Comparison of ENCODE assay signal across 9 cellular contexts in the genomic region with DNA sequence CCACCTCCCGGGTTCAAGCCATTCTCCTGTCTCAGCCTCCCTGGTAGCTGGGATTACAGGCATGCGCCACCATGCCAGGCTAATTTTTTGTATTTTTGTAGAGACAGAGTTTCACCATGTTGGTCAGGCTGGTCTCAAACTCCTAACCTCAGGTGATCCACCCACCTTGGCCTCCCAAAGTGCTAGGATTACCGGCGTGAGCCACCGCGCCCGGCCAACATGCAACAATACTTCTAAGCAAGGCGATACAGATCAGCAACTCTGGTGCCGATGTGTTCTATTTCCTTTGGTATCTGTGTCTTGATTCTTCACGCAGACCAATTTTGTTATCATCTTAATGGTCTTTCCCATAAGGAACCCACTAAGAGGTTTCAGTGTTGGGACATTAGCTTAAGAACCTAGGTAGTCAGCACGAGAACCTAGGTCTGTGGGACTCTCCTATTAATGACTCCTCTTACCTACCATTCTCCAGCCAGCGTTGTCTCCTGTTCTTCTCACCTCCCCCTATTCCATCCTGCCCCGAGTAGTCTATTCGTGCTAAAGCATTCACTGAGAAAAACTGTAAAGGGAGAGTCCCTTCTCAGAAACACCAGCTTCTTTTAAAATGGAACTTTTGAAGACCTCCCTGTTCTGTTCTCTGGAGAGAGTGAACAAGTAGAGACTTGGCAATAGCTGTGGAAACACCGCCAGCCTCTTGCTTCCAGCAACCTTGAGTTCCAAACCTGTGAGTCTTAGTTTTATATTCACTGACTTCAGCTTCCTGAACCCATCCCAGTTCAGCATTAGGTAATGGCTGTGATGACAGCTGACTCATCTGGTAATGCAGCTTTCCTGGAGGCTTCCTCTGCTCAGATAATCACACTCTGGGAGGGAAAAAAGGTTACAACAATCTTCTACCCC.
DNase-seq lines count a peak whose midpoint lies in the region; ATAC-seq and TF ChIP-seq lines count a peak whose summit lies in the region.
"Had no signal": no experiment of that assay in that cellular context is flagged by ENCODE, and none has a peak within 500 bp of the region (broad histone marks: within the 10 kb centered on the region; RNA-seq: fewer than 3 reads in every experiment).

No MANE protein-coding gene starts in this region.

- peak overlapping the region; percentile 48; the same call in 1 of the 2 replicates for H3K56ac ChIP-seq in IMR-90 (ENCODE audit: extremely low read depth, insufficient read depth, low read length)

- H3K27ac ChIP-seq in IMR-90 (ENCODE audit: insufficient read depth, low read length), result peak overlapping the region; percentile 47
- H3K27ac ChIP-seq: neutrophil had no signal

- POLR2A ChIA-PET in IMR-90 (lab: Charles Lee; ENCODE audit: unreplicated experiment), result no interaction called here

- peak overlapping the region; percentile 49; the same call in 1 of the 2 replicates for H4K91ac ChIP-seq in IMR-90 (ENCODE audit: insufficient read depth, low read depth, low read length)

- H2AK9ac ChIP-seq in IMR-90 (replicated peaks; ENCODE audit: low read depth, low read length, poor library complexity), result peak overlapping the region; percentile 75

- no peaks in the 10 kb centered on the region for H3K27me3 Mint-ChIP-seq in stimulated activated naive CD8-positive, alpha-beta T cell treated with anti-CD3 and anti-CD28 coated beads, Interleukin-15, amount 100 ng/mL, for 72 hours

- ATAC-seq in IMR-90 (ENCODE audit: low read depth), result peak; percentile 93
- no peak for ATAC-seq in stimulated activated naive CD8-positive, alpha-beta T cell treated with anti-CD3 and anti-CD28 coated beads, Interleukin-15, amount 100 ng/mL, for 72 hours

- peak overlapping the region; percentile 64 for H3K4ac ChIP-seq in IMR-90 (ENCODE audit: low read depth, low read length)

- intact Hi-C loops in IMR-90 (cut with micrococcal nuclease), result loop anchor here (10.0 kb wide), 1 partner anchor 56 kb away; no protein-coding TSS in a partner anchor

- H2BK5ac ChIP-seq in IMR-90 (ENCODE audit: low read depth, low read length, poor library complexity, severe bottlenecking), result peak overlapping the region; percentile 72

- no peaks in the 10 kb centered on the region for H3K9me3 ChIP-seq in IMR-90 (ENCODE audit: control insufficient read depth, insufficient read depth, low read length)
- H3K9me3 ChIP-seq: neutrophil had no signal

- peak overlapping the region; percentile 78 for H2BK120ac ChIP-seq in IMR-90 (ENCODE audit: low read depth, low read length)

- no TSS peak for BruUV-seq in IMR-90 (replicated peaks; lab: Mats Ljungman, UMichigan)

- peak overlapping the region; percentile 4 to 44; a peak in 2 of 4 replicates for H4K8ac ChIP-seq in IMR-90 (ENCODE audit: low read depth in 2 of 2, low read length in 2 of 2)

- peak overlapping the region; percentile 30; the same call in 1 of the 2 replicates for H3K18ac ChIP-seq in IMR-90 (ENCODE audit: low read depth, low read length)

- H3K27me3 ChIP-seq in IMR-90 (ENCODE audit: control insufficient read depth, insufficient read depth, low read length), result no peaks in the 10 kb centered on the region
- H3K27me3 ChIP-seq: neutrophil had no signal

- peaks cover 4% of the 10 kb centered on the region; the same call in 1 of the 2 replicates for H3K9me1 ChIP-seq in IMR-90 (ENCODE audit: insufficient read depth, low read length)

- peak overlapping the region; percentile 45; the same call in 1 of the 3 replicates for H2BK15ac ChIP-seq in IMR-90 (ENCODE audit: low read depth, low read length)

- no peak for TF ChIP-seq CTCF in IMR-90 (conservative IDR thresholded peaks at IDR 0.05; ENCODE audit: low read depth, low read length)

- peaks cover 0 to 8% of the 10 kb centered on the region in 2 experiments; a peak in 2 of 4 replicates for H3K79me1 ChIP-seq in IMR-90 (ENCODE audit: low read depth in 1 of 2, low read length in 2 of 2)

- H2AK5ac ChIP-seq in IMR-90 (ENCODE audit: low read depth, low read length), result peak overlapping the region; percentile 83

- H4K5ac ChIP-seq in IMR-90 (ENCODE audit: low read depth, low read length), result no peak overlapping the region

- peak overlapping the region; percentile 41 for H3K14ac ChIP-seq in IMR-90 (replicated peaks; ENCODE audit: low read depth, low read length)

- peak overlapping the region in 1 of 2 donors; percentile 66 for H3K27ac Mint-ChIP-seq in stimulated activated naive CD8-positive, alpha-beta T cell treated with anti-CD3 and anti-CD28 coated beads, Interleukin-15, amount 100 ng/mL, for 72 hours

- CTCF ChIA-PET in IMR-90 (lab: Yijun Ruan, JAX), result interaction anchor here (0.5 to 0.7 kb wide), 3 partner anchors 27 to 412 kb away, joined by 3 read pairs; no protein-coding TSS in a partner anchor

- whole genome bisulfite sequencing in IMR-90 (ENCODE audit: extremely low coverage in 2 of 2, insufficient read length in 1 of 2), 2 experiments, result 97% methylated on average over 5 of the region's 15 CpGs; no CpG with 5 or more reads in 1 of the 2 experiments

- peaks cover 3% of the 10 kb centered on the region; the same call in 1 of the 2 replicates for H4K20me1 ChIP-seq in IMR-90 (ENCODE audit: insufficient read depth, low read length)

- peak; percentile 33; the same call in 1 of the 2 replicates for TF ChIP-seq POLR2A in IMR-90 (IDR thresholded peaks at IDR 0.05; ENCODE audit: low read depth, low read length)

- dilution Hi-C loops in IMR-90 (cut with HindIII; ENCODE audit: low sequenced_read_pairs, unreplicated experiment), result no loop called here

- no peak overlapping the region for H2AFZ ChIP-seq in IMR-90 (replicated peaks; ENCODE audit: low read length, poor library complexity)

- in situ Hi-C loops in IMR-90 (cut with MboI; ENCODE audit: low sequenced_read_pairs), result no loop called here

- H3K4me1 ChIP-seq in IMR-90 (ENCODE audit: control insufficient read depth, insufficient read depth, low read length), result peaks cover 7% of the 10 kb centered on the region

- peak overlapping the region; percentile 60 for H2BK20ac ChIP-seq in IMR-90 (ENCODE audit: low read depth, low read length)

- H3K9me3 Mint-ChIP-seq in stimulated activated naive CD8-positive, alpha-beta T cell treated with anti-CD3 and anti-CD28 coated beads, Interleukin-15, amount 100 ng/mL, for 72 hours, result no peaks in the 10 kb centered on the region

- H3K4me3 ChIP-seq in IMR-90 (ENCODE audit: insufficient read depth, low read depth, low read length), result no peak overlapping the region

- peaks cover 13% of the 10 kb centered on the region for H3K4me1 Mint-ChIP-seq in stimulated activated naive CD8-positive, alpha-beta T cell treated with anti-CD3 and anti-CD28 coated beads, Interleukin-15, amount 100 ng/mL, for 72 hours

- H3K4me3 Mint-ChIP-seq in stimulated activated naive CD8-positive, alpha-beta T cell treated with anti-CD3 and anti-CD28 coated beads, Interleukin-15, amount 100 ng/mL, for 72 hours, result no peak overlapping the region

- no peaks in the 10 kb centered on the region for H3K36me3 ChIP-seq in IMR-90 (ENCODE audit: control insufficient read depth, insufficient read depth, low read length)
- H3K36me3 ChIP-seq: neutrophil had no signal

- H3K4me2 ChIP-seq in IMR-90 (ENCODE audit: low read depth, low read length), result peak overlapping the region; percentile 40

- DNase-seq in A172 (ENCODE audit: low spot score) (peak; percentile 98), IMR-90 (peak; percentile 98), dermis blood vessel endothelial cell (peak; percentile 93), mucosa of gallbladder (ENCODE audit: low spot score) (peak; percentile 53), NCI-H82 (lab: John Stamatoyannopoulos, UW) (no peak), Kasumi-1 (lab: John Stamatoyannopoulos, UW) (no peak)
- no peak for DNase-seq in stimulated activated naive CD8-positive, alpha-beta T cell treated with anti-CD3 and anti-CD28 coated beads, Interleukin-15, amount 100 ng/mL, for 72 hours
- DNase-seq in stimulated activated CD4-positive, alpha-beta T cell treated with anti-CD3 and anti-CD28 coated beads, Interleukin-15, amount 100 ng/mL, for 24 hours, result no peak

- peak overlapping the region; percentile 34; the same call in 1 of the 2 replicates for H3K23ac ChIP-seq in IMR-90 (ENCODE audit: low read depth, low read length)

- H3K9ac ChIP-seq in IMR-90 (ENCODE audit: low read depth, low read length), result no peak overlapping the region

- TF ChIP-seq RAD21 in IMR-90 (IDR thresholded peaks at IDR 0.05; ENCODE audit: low read length), result no peak

TF ChIP-seq in IMR-90, 13 proteins besides CTCF, POLR2A, EP300 and RAD21:
- peak; percentile 83 for TF ChIP-seq CEBPB (IDR thresholded peaks at IDR 0.05; ENCODE audit: low read depth, low read length)
- no peak for TF ChIP-seq RFX5 (IDR thresholded peaks at IDR 0.05; ENCODE audit: low read depth, low read length)
- TF ChIP-seq CHD1 (IDR thresholded peaks at IDR 0.05; ENCODE audit: low read depth, low read length), result no peak
- TF ChIP-seq NFE2L2 (IDR thresholded peaks at IDR 0.05; ENCODE audit: low read depth, low read length), result peak; percentile 41; the same call in 1 of the 2 replicates
- no peak; the same call in 1 of the 2 replicates for TF ChIP-seq BHLHE40 (IDR thresholded peaks at IDR 0.05; ENCODE audit: low read depth, low read length)
- no peak for TF ChIP-seq RCOR1 (IDR thresholded peaks at IDR 0.05; ENCODE audit: insufficient replicate concordance, low read length)
- TF ChIP-seq FOS (IDR thresholded peaks at IDR 0.05; ENCODE audit: low read depth, low read length), result peak; percentile 87

Comparison
In these comparisons a context has a peak if more than half of its experiments do, and no peak if none do; other contexts are left out.
1. DNase-seq: peak in A172 (single experiment), IMR-90 (single experiment), dermis blood vessel endothelial cell (single experiment) and mucosa of gallbladder (single experiment); none in stimulated activated naive CD8-positive, alpha-beta T cell treated with anti-CD3 and anti-CD28 coated beads, Interleukin-15, amount 100 ng/mL, for 72 hours (0 of 2), NCI-H82 (single experiment), Kasumi-1 (0 of 2) and stimulated activated CD4-positive, alpha-beta T cell treated with anti-CD3 and anti-CD28 coated beads, Interleukin-15, amount 100 ng/mL, for 24 hours (single experiment).